ENCODE assay signal across 26 cellular contexts in genomic region chr4:1599491-1600210, GRCh38.
DNase-seq lines count a peak whose midpoint lies in the region; ATAC-seq and TF ChIP-seq lines count a peak whose summit lies in the region.
"Had no signal": no experiment of that assay in that cellular context is flagged by ENCODE, and none has a peak within 500 bp of the region (broad histone marks: within the 10 kb centered on the region; RNA-seq: fewer than 3 reads in every experiment).

No MANE protein-coding gene starts in this region.

- WGBS in right cardiac atrium, result 70% methylated on average over 21 of the region's 21 CpGs
- 40 to 57% methylated on average over 21 of the region's 21 CpGs for WGBS in sigmoid colon, 2 donors

- TF ChIP-seq EP300 in sigmoid colon (IDR thresholded peaks at IDR 0.05), result no peak

- intact Hi-C loops in left cardiac atrium (cut with DNase I) (no loop called here), cardiac septum (cut with DNase I) (no loop called here), right cardiac atrium (cut with DNase I) (no loop called here), sigmoid colon (cut with DNase I) (no loop called here)

- no peaks in the 10 kb centered on the region for H3K4me1 ChIP-seq in right cardiac atrium (ENCODE audit: control insufficient read depth, insufficient read depth, low read length)
- H3K4me1 ChIP-seq in sigmoid colon, result no peaks in the 10 kb centered on the region
- H3K4me1 ChIP-seq: Caco-2 had no signal

- H3K4me3 ChIP-seq in NB4 (ENCODE audit: low read depth, low read length) (no peak overlapping the region), right cardiac atrium (ENCODE audit: low read length) (no peak overlapping the region), sigmoid colon (no peak overlapping the region)
- H3K4me3 ChIP-seq: cardiac muscle cell, coronary artery, upper lobe of left lung had no signal

- TF ChIP-seq POLR2A in NB4 (IDR thresholded peaks at IDR 0.05; ENCODE audit: extremely low read depth, insufficient read length) (no peak), sigmoid colon (IDR thresholded peaks at IDR 0.05) (no peak)

- DNase-seq in left cardiac atrium, result peak; percentile 16
- no peak for DNase-seq in cardiac septum (ENCODE audit: low spot score)
- DNase-seq in NB4 (ENCODE audit: low read depth), result peak; percentile 43
- DNase-seq in right cardiac atrium, result peak; percentile 8 to 31 (median 25)
- peak; percentile 52 for DNase-seq in sigmoid colon
- DNase-seq in stimulated activated CD4-positive, alpha-beta T cell treated with anti-CD3 and anti-CD28 coated beads, Interleukin-2, amount 100 ng/mL, for 48 hours, result no peak
- no peak for DNase-seq in NK-92 (lab: John Stamatoyannopoulos, UW; ENCODE audit: unreplicated experiment)
- no peak for DNase-seq in DMS153 (lab: John Stamatoyannopoulos, UW)
- DNase-seq: activated CD4-positive, alpha-beta memory T cell treated with anti-CD3 and anti-CD28 coated beads for 36 hours; activated CD4-positive, alpha-beta T cell treated with anti-CD3 and anti-CD28 coated beads for 1 hour; C1 segment of cervical spinal cord; Caco-2; effector memory CD4-positive, alpha-beta T cell; GOT3; hypothalamus; immature natural killer cell; KBM-7; NCI-H1105; NCI-H187 treated with DMSO at 0.1 percent for 48 hours; NK-92 treated with Interleukin-12 subunit alpha and Interleukin-12 subunit beta, amount 100 ng/mL, for 24 hours; SHP77 treated with DMSO at 0.1 percent for 48 hours; stimulated activated naive CD4-positive, alpha-beta T cell had no signal

- no peaks in the 10 kb centered on the region for H3K36me3 ChIP-seq in sigmoid colon
- H3K36me3 ChIP-seq: cardiac muscle cell, upper lobe of left lung had no signal

- ATAC-seq in left cardiac atrium (no peak), right cardiac atrium (no peak)

- H3K27ac ChIP-seq in right cardiac atrium (ENCODE audit: low read length) (no peak overlapping the region), sigmoid colon (no peak overlapping the region)
- H3K27ac ChIP-seq: cardiac muscle cell, coronary artery, epithelial cell of prostate, upper lobe of left lung had no signal

- H3K27me3 ChIP-seq in right cardiac atrium (ENCODE audit: control insufficient read depth, insufficient read depth), result no peaks in the 10 kb centered on the region
- H3K27me3 ChIP-seq in sigmoid colon, result peaks cover 0 to 30% (median 0%) of the 10 kb centered on the region in 3 donors
- H3K27me3 ChIP-seq: cardiac muscle cell, upper lobe of left lung had no signal

- H3K9me3 ChIP-seq in right cardiac atrium (ENCODE audit: control insufficient read depth, low read length) (no peaks in the 10 kb centered on the region), sigmoid colon (no peaks in the 10 kb centered on the region)
- H3K9me3 ChIP-seq: Caco-2, upper lobe of left lung had no signal

- no peak for TF ChIP-seq CTCF in NB4 (IDR thresholded peaks at IDR 0.05; ENCODE audit: low read depth, low read length)
- no peak for TF ChIP-seq CTCF in sigmoid colon (IDR thresholded peaks at IDR 0.05)

Comparison
In these comparisons a context has a peak if more than half of its experiments do, and no peak if none do; other contexts are left out.
1. DNase-seq: peak in left cardiac atrium (single experiment), NB4 (single experiment), right cardiac atrium (3 of 3) and sigmoid colon (single experiment); none in cardiac septum (single experiment), stimulated activated CD4-positive, alpha-beta T cell treated with anti-CD3 and anti-CD28 coated beads, Interleukin-2, amount 100 ng/mL, for 48 hours (0 of 2), NK-92 (single experiment) and DMS153 (single experiment).